ENCODE assay signal across 18 cellular contexts in the genomic region with DNA sequence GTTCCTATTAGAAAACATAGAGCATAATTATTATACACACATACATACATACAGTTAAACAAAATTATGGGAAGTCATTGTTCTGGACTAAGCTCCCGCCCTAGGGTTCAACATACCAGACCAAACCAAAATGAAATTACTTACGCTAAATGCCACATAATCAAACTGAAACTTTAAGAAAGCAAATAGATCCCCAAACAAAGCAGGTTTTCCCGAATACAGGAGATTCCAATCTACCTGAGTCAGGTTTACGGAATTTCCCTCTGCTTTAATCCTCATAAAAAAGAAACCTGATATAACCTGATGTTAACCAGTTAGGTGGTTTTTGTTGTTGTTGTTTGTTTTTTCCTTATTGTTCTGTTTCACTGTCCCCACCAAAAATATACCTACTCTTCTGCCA.
DNase-seq lines count a peak whose midpoint lies in the region; ATAC-seq and FAIRE-seq lines count a peak whose summit lies in the region.
"Had no signal": no experiment of that assay in that cellular context is flagged by ENCODE, and none has a peak within 500 bp of the region (broad histone marks: within the 10 kb centered on the region; RNA-seq: fewer than 3 reads in every experiment).

No MANE protein-coding gene starts in this region.

- no peak overlapping the region for H3K18ac ChIP-seq in mesendoderm (ENCODE audit: low read length)

- no peak overlapping the region for H3K4ac ChIP-seq in mesendoderm (ENCODE audit: low read depth, low read length)

- no peak overlapping the region for H3K4me3 ChIP-seq in mesendoderm (ENCODE audit: low read length)
- H3K4me3 ChIP-seq: SJCRH30 had no signal

- no peaks in the 10 kb centered on the region for H3K9me3 Mint-ChIP-seq in activated CD4-positive, alpha-beta T cell treated with anti-CD3 and anti-CD28 coated beads, Interleukin-2, amount 10 ng/mL, durations not matched to agents 24 days and 14 days

- no peaks in the 10 kb centered on the region for H3K36me3 Mint-ChIP-seq in activated CD4-positive, alpha-beta T cell treated with anti-CD3 and anti-CD28 coated beads, Interleukin-2, amount 10 ng/mL, durations not matched to agents 24 days and 14 days (ENCODE audit: low read depth)
- H3K36me3 Mint-ChIP-seq: CD4-positive, alpha-beta memory T cell had no signal

- FAIRE-seq in G401.6 (lab: Jason Lieb, UNC) = peak; percentile 92

- H4K8ac ChIP-seq in mesendoderm (ENCODE audit: low read depth, low read length) = no peak overlapping the region

- H2BK120ac ChIP-seq in mesendoderm (ENCODE audit: low read depth, low read length) = no peak overlapping the region

- no peaks in the 10 kb centered on the region for H3K27me3 Mint-ChIP-seq in activated CD4-positive, alpha-beta T cell treated with anti-CD3 and anti-CD28 coated beads, Interleukin-2, amount 10 ng/mL, durations not matched to agents 24 days and 14 days
- H3K27me3 Mint-ChIP-seq: B cell; CD4-positive, alpha-beta memory T cell had no signal

- H3K4me1 ChIP-seq in mesendoderm (ENCODE audit: control insufficient read depth, low read depth, low read length) = peaks cover 1% of the 10 kb centered on the region

- H3K27ac Mint-ChIP-seq in activated CD4-positive, alpha-beta T cell treated with anti-CD3 and anti-CD28 coated beads, Interleukin-2, amount 10 ng/mL, durations not matched to agents 24 days and 14 days = no peak overlapping the region
- H3K27ac Mint-ChIP-seq: B cell; CD4-positive, alpha-beta memory T cell had no signal

- DNase-seq in NCI-H69 (lab: John Stamatoyannopoulos, UW) (peak; percentile 27), dermis blood vessel endothelial cell (peak; percentile 18), mesendoderm (peak; percentile 86), NCI-H2081 (lab: John Stamatoyannopoulos, UW) (no peak)
- no peak for DNase-seq in activated CD4-positive, alpha-beta T cell treated with anti-CD3 and anti-CD28 coated beads, Interleukin-2, amount 10 ng/mL, durations not matched to agents 24 days and 14 days
- DNase-seq: CD4-positive, alpha-beta memory T cell; DMS 273 treated with DMSO at 0.1 percent for 48 hours; KBM-7; NCI-H1092 treated with DMSO at 0.1 percent for 48 hours; NCI-H1694; NCI-H82; SJCRH30; SW 1271 had no signal

- no peak overlapping the region for H3K27ac ChIP-seq in mesendoderm (ENCODE audit: low read depth, low read length)
- H3K27ac ChIP-seq: SJCRH30 had no signal

- peak overlapping the region; percentile 39 for H3K56ac ChIP-seq in mesendoderm (ENCODE audit: low read length)

- H3K4me2 ChIP-seq in mesendoderm (ENCODE audit: low read length) = no peak overlapping the region

- H3K79me1 ChIP-seq in mesendoderm (ENCODE audit: low read length) = no peaks in the 10 kb centered on the region

- ATAC-seq in GM21737 (IDR thresholded peaks at IDR 0.05; ENCODE audit: unreplicated experiment) (no peak), GM21619 (IDR thresholded peaks at IDR 0.05; ENCODE audit: unreplicated experiment) (no peak)
- ATAC-seq: HCT116 had no signal

- H3K4me1 Mint-ChIP-seq in activated CD4-positive, alpha-beta T cell treated with anti-CD3 and anti-CD28 coated beads, Interleukin-2, amount 10 ng/mL, durations not matched to agents 24 days and 14 days = no peaks in the 10 kb centered on the region
- H3K4me1 Mint-ChIP-seq: B cell; CD4-positive, alpha-beta memory T cell had no signal

- no peak overlapping the region for H2BK15ac ChIP-seq in mesendoderm (replicated peaks; ENCODE audit: low read depth)

- H4K5ac ChIP-seq in mesendoderm (ENCODE audit: low read length) = no peak overlapping the region

- no CpG with 5 or more reads among the region's 4 CpGs for WGBS in mesendoderm (ENCODE audit: extremely low coverage, insufficient coverage, low lambda C conversion rate)

- no peak overlapping the region for H2BK5ac ChIP-seq in mesendoderm (ENCODE audit: low read length)

- H3K23ac ChIP-seq in mesendoderm (ENCODE audit: low read length) = no peak overlapping the region

- no peaks in the 10 kb centered on the region for H3K36me3 ChIP-seq in mesendoderm (ENCODE audit: control insufficient read depth, insufficient read depth, low read length)
- H3K36me3 ChIP-seq: SJCRH30 had no signal

- H3K27me3 ChIP-seq in mesendoderm (ENCODE audit: insufficient read depth, low read length, poor library complexity) = no peaks in the 10 kb centered on the region
- H3K27me3 ChIP-seq: SJCRH30 had no signal

- H3K79me2 ChIP-seq in mesendoderm (ENCODE audit: control insufficient read depth, insufficient read depth, low read length) = no peaks in the 10 kb centered on the region

- intact Hi-C loops in activated CD4-positive, alpha-beta T cell treated with anti-CD3 and anti-CD28 coated beads, Interleukin-2, amount 10 ng/mL, durations not matched to agents 24 days and 14 days (cut with micrococcal nuclease) = no loop called here

- no peak overlapping the region for H3K4me3 Mint-ChIP-seq in activated CD4-positive, alpha-beta T cell treated with anti-CD3 and anti-CD28 coated beads, Interleukin-2, amount 10 ng/mL, durations not matched to agents 24 days and 14 days
- H3K4me3 Mint-ChIP-seq: B cell; CD4-positive, alpha-beta memory T cell had no signal

- H2AK5ac ChIP-seq in mesendoderm (ENCODE audit: low read length) = no peak overlapping the region

- no peak overlapping the region for H3K9ac ChIP-seq in mesendoderm (ENCODE audit: low read length)

Comparison
In these comparisons a context has a peak if more than half of its experiments do, and no peak if none do; other contexts are left out.
1. DNase-seq: peak in NCI-H69 (single experiment), dermis blood vessel endothelial cell (single experiment) and mesendoderm (single experiment); none in activated CD4-positive, alpha-beta T cell treated with anti-CD3 and anti-CD28 coated beads, Interleukin-2, amount 10 ng/mL, durations not matched to agents 24 days and 14 days (single experiment) and NCI-H2081 (0 of 2).